Comparison of ENCODE assay signal across 8 cellular contexts in genomic region chr5:54443264-54443663, GRCh38. TPM values are rescaled to one million over a fixed set of nuclear protein-coding genes. Genes with fewer than 3 reads are reported as not detected.
DNase-seq lines count a peak whose midpoint lies in the region; ATAC-seq, FAIRE-seq and TF ChIP-seq lines count a peak whose summit lies in the region.

No MANE protein-coding gene starts in this region.

- peak; percentile 52 for ATAC-seq in GM19395 (IDR thresholded peaks at IDR 0.05; ENCODE audit: unreplicated experiment)
- ATAC-seq in GM21390 (IDR thresholded peaks at IDR 0.05; ENCODE audit: unreplicated experiment): no peak
- no peak for ATAC-seq in HG03439 (IDR thresholded peaks at IDR 0.05; ENCODE audit: unreplicated experiment)

- no peaks in the 10 kb centered on the region for H3K27me3 ChIP-seq in Peyer's patch

- no peak overlapping the region for H3K27ac ChIP-seq in Peyer's patch

- no peak overlapping the region for H3K4me3 ChIP-seq in Peyer's patch

- no peaks in the 10 kb centered on the region for H3K4me1 ChIP-seq in Peyer's patch

- peak in 4 of 6 experiments; percentile 12 to 27 (median 22) for TF ChIP-seq CTCF in Peyer's patch (IDR thresholded peaks at IDR 0.05)

- no peak for FAIRE-seq in frontal cortex (lab: Jason Lieb, UNC)

- H3K9me3 ChIP-seq in Peyer's patch: no peaks in the 10 kb centered on the region

- DNase-seq in AG20443 (ENCODE audit: low spot score) (peak; percentile 42), Peyer's patch (no peak), foreskin melanocyte (peak; percentile 34), frontal cortex (ENCODE audit: low spot score in 2 of 2) (no peak), NCI-H146 (lab: John Stamatoyannopoulos, UW) (no peak)

- no peaks in the 10 kb centered on the region for H3K36me3 ChIP-seq in Peyer's patch

- TF ChIP-seq POLR2A in Peyer's patch (IDR thresholded peaks at IDR 0.05): no peak

RNA-seq across cellular contexts. Expression of gene HSPB3, which starts 12.2 kb away (rescaled TPM):
- total RNA-seq in Peyer's patch (not detected), frontal cortex (6.9 TPM)

Comparison
In these comparisons a context has a peak if more than half of its experiments do, and no peak if none do; other contexts are left out.
1. DNase-seq: peak in AG20443 (single experiment) and foreskin melanocyte (single experiment); none in Peyer's patch (0 of 3), frontal cortex (0 of 2) and NCI-H146 (single experiment).